In the genomic region with DNA sequence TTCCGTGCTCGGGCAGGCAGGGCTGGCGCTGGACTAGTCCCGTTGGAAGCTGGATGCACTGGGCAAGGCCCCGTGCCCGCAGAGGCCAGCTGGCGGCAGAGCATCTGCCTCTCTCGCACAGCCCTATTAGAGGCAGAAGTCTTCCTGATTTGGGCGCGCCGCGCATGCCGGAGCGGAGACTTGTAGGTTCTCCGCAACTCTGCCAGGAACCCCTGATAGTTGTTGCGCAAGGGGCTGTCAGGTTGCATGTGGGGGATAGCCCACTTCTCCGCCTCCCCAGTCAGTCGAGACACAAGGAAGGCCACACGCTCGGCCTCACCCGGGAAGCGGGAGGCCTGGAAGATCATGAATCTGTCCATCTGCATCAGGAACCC, we compare ENCODE assay signal across 9 cellular contexts. TPM values are rescaled to one million over a fixed set of nuclear protein-coding genes. Genes with fewer than 3 reads are reported as not detected.
DNase-seq lines count a peak whose midpoint lies in the region; ATAC-seq, FAIRE-seq and TF ChIP-seq lines count a peak whose summit lies in the region.
"Had no signal": no experiment of that assay in that cellular context is flagged by ENCODE, and none has a peak within 500 bp of the region (broad histone marks: within the 10 kb centered on the region; RNA-seq: fewer than 3 reads in every experiment).

No MANE protein-coding gene starts in this region.

- H3K9ac ChIP-seq in astrocyte (ENCODE audit: low read length) (peak overlapping the region; percentile 92), mucosa of stomach (ENCODE audit: low read length) (no peak overlapping the region)

- no peaks in the 10 kb centered on the region for H3K27me3 Mint-ChIP-seq in stimulated activated naive CD8-positive, alpha-beta T cell treated with anti-CD3 and anti-CD28 coated beads, Interleukin-15, Interleukin-2, amounts not matched to agents 100 ng/mL and 50 ng/mL, for 24 hours
- H3K27me3 Mint-ChIP-seq in astrocyte (ENCODE audit: low read depth, unreplicated experiment), result no peaks in the 10 kb centered on the region

- TF ChIP-seq CTCF in astrocyte (IDR thresholded peaks at IDR 0.05; ENCODE audit: insufficient read depth, low read depth, low read length) (no peak), GM13976 (IDR thresholded peaks at IDR 0.05; ENCODE audit: borderline replicate concordance, control extremely low read depth, extremely low read depth, insufficient read depth, missing control alignments) (no peak)

- peak overlapping the region; percentile 71 for H3K27ac Mint-ChIP-seq in stimulated activated naive CD8-positive, alpha-beta T cell treated with anti-CD3 and anti-CD28 coated beads, Interleukin-15, Interleukin-2, amounts not matched to agents 100 ng/mL and 50 ng/mL, for 24 hours
- H3K27ac Mint-ChIP-seq in astrocyte (ENCODE audit: unreplicated experiment), result peak overlapping the region; percentile 26

- H3K9me3 Mint-ChIP-seq in stimulated activated naive CD8-positive, alpha-beta T cell treated with anti-CD3 and anti-CD28 coated beads, Interleukin-15, Interleukin-2, amounts not matched to agents 100 ng/mL and 50 ng/mL, for 24 hours, result peaks cover 8% of the 10 kb centered on the region
- H3K9me3 Mint-ChIP-seq in astrocyte (ENCODE audit: unreplicated experiment), result peaks cover 9% of the 10 kb centered on the region

- in situ Hi-C loops in GM13976 (cut with MboI; ENCODE audit: low sequenced_read_pairs, unreplicated experiment), result no loop called here

- no peak for ATAC-seq in stimulated activated naive CD8-positive, alpha-beta T cell treated with anti-CD3 and anti-CD28 coated beads, Interleukin-15, Interleukin-2, amounts not matched to agents 100 U/mL and 50 U/mL, for 24 hours

- H2AFZ ChIP-seq in astrocyte (ENCODE audit: low read depth, low read length), result no peak overlapping the region

- H3K36me3 Mint-ChIP-seq in stimulated activated naive CD8-positive, alpha-beta T cell treated with anti-CD3 and anti-CD28 coated beads, Interleukin-15, Interleukin-2, amounts not matched to agents 100 ng/mL and 50 ng/mL, for 24 hours (ENCODE audit: low read depth), result peaks cover 27% of the 10 kb centered on the region
- H3K36me3 Mint-ChIP-seq in astrocyte (ENCODE audit: low read depth, unreplicated experiment), result peaks cover 15% of the 10 kb centered on the region

- FAIRE-seq in astrocyte (lab: Jason Lieb, UNC), result no peak

- H3K4me3 Mint-ChIP-seq in stimulated activated naive CD8-positive, alpha-beta T cell treated with anti-CD3 and anti-CD28 coated beads, Interleukin-15, Interleukin-2, amounts not matched to agents 100 ng/mL and 50 ng/mL, for 24 hours, result peak overlapping the region; percentile 79
- H3K4me3 Mint-ChIP-seq in astrocyte (ENCODE audit: unreplicated experiment), result peak overlapping the region; percentile 83

- peaks cover 6% of the 10 kb centered on the region for H3K36me3 ChIP-seq in astrocyte (ENCODE audit: insufficient read depth, low read length)
- peaks cover 7% of the 10 kb centered on the region for H3K36me3 ChIP-seq in mucosa of stomach (ENCODE audit: control insufficient read depth, insufficient read depth, low read length)

- H3K4me3 ChIP-seq in astrocyte (ENCODE audit: insufficient read depth, low read depth, low read length) (peak overlapping the region; percentile 70), mucosa of stomach (ENCODE audit: low read length) (peak overlapping the region; percentile 31)

- H3K27me3 ChIP-seq in astrocyte (ENCODE audit: insufficient read depth, low read length) (no peaks in the 10 kb centered on the region), mucosa of stomach (ENCODE audit: control insufficient read depth, insufficient read depth, low read length) (no peaks in the 10 kb centered on the region)

- peaks cover 55% of the 10 kb centered on the region for H3K79me2 ChIP-seq in astrocyte (ENCODE audit: insufficient read depth, low read length)

- peaks cover 50% of the 10 kb centered on the region for H3K4me1 Mint-ChIP-seq in stimulated activated naive CD8-positive, alpha-beta T cell treated with anti-CD3 and anti-CD28 coated beads, Interleukin-15, Interleukin-2, amounts not matched to agents 100 ng/mL and 50 ng/mL, for 24 hours (ENCODE audit: low read depth)
- peaks cover 2% of the 10 kb centered on the region for H3K4me1 Mint-ChIP-seq in astrocyte (ENCODE audit: low read depth, unreplicated experiment)

- DNase-seq in stimulated activated naive CD8-positive, alpha-beta T cell treated with anti-CD3 and anti-CD28 coated beads, Interleukin-15, Interleukin-2, amounts not matched to agents 100 U/mL and 50 U/mL, for 24 hours, result no peak
- no peak for DNase-seq in astrocyte (ENCODE audit: low read depth)
- no peak for DNase-seq in GM13976 (ENCODE audit: low spot score)
- no peak for DNase-seq in NCI-H526 treated with DMSO at 0.1 percent for 48 hours (lab: John Stamatoyannopoulos, UW)
- DNase-seq in RKO (ENCODE audit: low spot score), result no peak
- no peak for DNase-seq in NCI-H1436 treated with DMSO at 0.1 percent for 48 hours (lab: John Stamatoyannopoulos, UW)
- DNase-seq: activated CD4-positive, CD25-positive, alpha-beta regulatory T cell treated with anti-CD3 and anti-CD28 coated beads, Interleukin-2, amount 50 U/mL, for 72 hours had no signal

- no peaks in the 10 kb centered on the region for H3K9me3 ChIP-seq in astrocyte (ENCODE audit: insufficient read depth, low read depth, low read length)
- H3K9me3 ChIP-seq in mucosa of stomach (ENCODE audit: control insufficient read depth, low read length), result no peaks in the 10 kb centered on the region

- H3K4me2 ChIP-seq in astrocyte (ENCODE audit: low read length), result peak overlapping the region; percentile 97

- peaks cover 43% of the 10 kb centered on the region for H4K20me1 ChIP-seq in astrocyte (ENCODE audit: insufficient read depth, low read length)

- H3K4me1 ChIP-seq in astrocyte (ENCODE audit: insufficient read depth, low read length), result peaks cover 9% of the 10 kb centered on the region
- peaks cover 40% of the 10 kb centered on the region for H3K4me1 ChIP-seq in mucosa of stomach (ENCODE audit: control insufficient read depth, insufficient read depth, low read length)

- peak overlapping the region; percentile 88 for H3K27ac ChIP-seq in astrocyte (ENCODE audit: low read depth, low read length)

RNA-seq across cellular contexts. Expression of a gene that starts 1.2 kb away (rescaled TPM):
- total RNA-seq in astrocyte, result 15.4 and 15.6 TPM in 2 replicates
